In the genomic region with DNA sequence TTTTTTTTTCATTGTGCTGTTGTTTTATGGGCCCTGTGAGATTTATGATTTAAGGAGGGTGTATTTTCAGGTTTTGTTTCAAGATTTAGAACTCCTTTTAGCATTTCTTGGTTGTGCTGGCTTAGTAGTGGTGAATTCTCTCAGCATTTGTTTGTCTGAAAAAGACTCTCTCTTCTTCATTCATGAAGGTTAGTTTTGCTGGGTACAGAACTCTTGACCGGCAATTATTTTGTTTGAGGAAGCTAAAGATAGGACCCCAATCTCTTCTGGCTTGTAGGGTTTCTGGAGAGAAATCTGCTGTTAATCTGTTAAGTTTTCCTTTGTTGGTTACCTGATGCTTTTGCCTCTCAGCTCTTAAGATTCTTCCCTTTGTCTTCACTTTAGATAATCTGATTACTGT, we compare ENCODE assay signal across 32 cellular contexts.
"Had no signal": no experiment of that assay in that cellular context is flagged by ENCODE, and none has a peak within 500 bp of the region (broad histone marks: within the 10 kb centered on the region; RNA-seq: fewer than 3 reads in every experiment).

No MANE protein-coding gene starts in this region.

- H3K27ac Mint-ChIP-seq: activated CD4-positive, alpha-beta memory T cell treated with anti-CD3 and anti-CD28 coated beads, Interleukin-2, amount 10 ng/mL, durations not matched to agents 7 days and 5 days; activated CD4-positive, alpha-beta T cell treated with anti-CD3 and anti-CD28 coated beads, Interleukin-2, amount 10 ng/mL, durations not matched to agents 7 days and 5 days; activated naive CD4-positive, alpha-beta T cell treated with anti-CD3 and anti-CD28 coated beads for 36 hours; activated naive CD8-positive, alpha-beta T cell; activated T-cell treated with anti-CD3 and anti-CD28 coated beads, Interleukin-2, amount 50 U/mL, for 24 hours; activated T-helper 1 cell treated with anti-CD3 and anti-CD28 coated beads, Interleukin-12 subunit alpha, Interleukin-12 subunit beta, Interleukin-2, Interleukin-4 antibody, amounts not matched to agents 30 ng/mL and 10 ng/mL and 1 ng/mL, durations not matched to agents 14 hours and 24 hours and 36 hours; activated T-helper 2 cell treated with anti-CD3 and anti-CD28 coated beads, Interferon-gamma antibody, Interleukin-2, Interleukin-4, amounts not matched to agents 10 μg/mL and 5 μg/mL and 100 μg/mL, durations not matched to agents 14 hours and 24 hours and 36 hours; effector memory CD8-positive, alpha-beta T cell had no signal

- H3K4me1 ChIP-seq: esophagus squamous epithelium, gastroesophageal sphincter had no signal

- DNase-seq: activated CD4-positive, alpha-beta memory T cell treated with anti-CD3 and anti-CD28 coated beads, Interleukin-2, amount 10 ng/mL, durations not matched to agents 7 days and 5 days; activated CD4-positive, alpha-beta T cell treated with anti-CD3 and anti-CD28 coated beads for 1 hour; activated CD4-positive, alpha-beta T cell treated with anti-CD3 and anti-CD28 coated beads for 4 hours; activated CD4-positive, alpha-beta T cell treated with anti-CD3 and anti-CD28 coated beads, Interleukin-2, amount 10 ng/mL, durations not matched to agents 7 days and 5 days; activated CD4-positive, alpha-beta T cell treated with anti-CD3 and anti-CD28 coated beads, Interleukin-2, amount 50 U/mL, for 4 hours; activated CD8-positive, alpha-beta memory T cell treated with anti-CD3 and anti-CD28 coated beads, Interleukin-2, amount 50 U/mL, for 48 hours; activated effector memory CD4-positive, alpha-beta T cell treated with anti-CD3 and anti-CD28 coated beads, Interleukin-2, amount 50 U/mL, for 16 hours; activated naive CD4-positive, alpha-beta T cell treated with anti-CD3 and anti-CD28 coated beads for 36 hours; activated T-cell treated with anti-CD3 and anti-CD28 coated beads for 4 hours; activated T-cell treated with anti-CD3 and anti-CD28 coated beads, Interleukin-2, amount 50 U/mL, for 24 hours; amniotic stem cell; anterior cingulate cortex; brain microvascular endothelial cell; caudate nucleus; cortex of kidney; dermis blood vessel endothelial cell; effector CD4-positive, alpha-beta T cell; effector memory CD8-positive, alpha-beta T cell; esophagus squamous epithelium; foreskin melanocyte; heart right ventricle; T-helper 2 cell had no signal

- H3K9me3 Mint-ChIP-seq: effector memory CD8-positive, alpha-beta T cell had no signal

- H3K4me3 ChIP-seq: esophagus squamous epithelium, gastroesophageal sphincter, heart right ventricle had no signal

- H3K27me3 Mint-ChIP-seq: activated CD4-positive, alpha-beta memory T cell treated with anti-CD3 and anti-CD28 coated beads, Interleukin-2, amount 10 ng/mL, durations not matched to agents 7 days and 5 days; activated CD4-positive, alpha-beta T cell treated with anti-CD3 and anti-CD28 coated beads, Interleukin-2, amount 10 ng/mL, durations not matched to agents 7 days and 5 days; activated naive CD8-positive, alpha-beta T cell; activated T-cell treated with anti-CD3 and anti-CD28 coated beads, Interleukin-2, amount 50 U/mL, for 24 hours; effector memory CD8-positive, alpha-beta T cell had no signal

- H3K4me3 Mint-ChIP-seq: activated CD4-positive, alpha-beta memory T cell treated with anti-CD3 and anti-CD28 coated beads, Interleukin-2, amount 10 ng/mL, durations not matched to agents 7 days and 5 days; activated CD4-positive, alpha-beta T cell treated with anti-CD3 and anti-CD28 coated beads, Interleukin-2, amount 10 ng/mL, durations not matched to agents 7 days and 5 days; activated naive CD4-positive, alpha-beta T cell treated with anti-CD3 and anti-CD28 coated beads for 36 hours; activated naive CD8-positive, alpha-beta T cell; activated T-cell treated with anti-CD3 and anti-CD28 coated beads, Interleukin-2, amount 50 U/mL, for 24 hours; activated T-helper 1 cell treated with anti-CD3 and anti-CD28 coated beads, Interleukin-12 subunit alpha, Interleukin-12 subunit beta, Interleukin-2, Interleukin-4 antibody, amounts not matched to agents 30 ng/mL and 10 ng/mL and 1 ng/mL, durations not matched to agents 14 hours and 24 hours and 36 hours; effector memory CD8-positive, alpha-beta T cell had no signal

- ATAC-seq: effector memory CD8-positive, alpha-beta T cell; gastroesophageal sphincter; heart right ventricle had no signal

- FAIRE-seq: astrocyte, bronchial epithelial cell, colon, endometrium, endothelial cell of umbilical vein had no signal

- H3K27ac ChIP-seq: brain microvascular endothelial cell, epithelial cell of prostate, esophagus squamous epithelium, gastroesophageal sphincter, heart right ventricle had no signal

- H3K27me3 ChIP-seq: brain microvascular endothelial cell, esophagus squamous epithelium, gastroesophageal sphincter, heart right ventricle had no signal
